ENCODE assay signal across 11 cellular contexts in the genomic region with DNA sequence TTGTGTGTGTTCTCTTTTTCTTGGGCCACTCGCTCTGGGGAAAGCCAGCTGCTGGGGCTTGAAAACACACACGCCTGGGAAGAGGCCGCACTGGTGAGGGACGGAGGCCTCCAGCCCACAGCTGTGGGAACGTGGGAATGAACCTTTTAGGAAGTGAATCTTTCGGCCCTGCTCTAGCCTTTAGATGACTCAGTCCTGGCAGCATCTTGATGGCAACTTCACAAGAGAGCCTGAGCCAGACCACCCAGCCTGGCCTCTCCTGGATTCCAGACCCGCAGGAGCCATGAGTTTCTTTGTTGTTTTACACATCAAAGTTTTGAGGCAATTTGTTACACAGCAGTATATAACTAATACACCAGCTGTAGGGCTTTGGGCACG. TPM values are rescaled to one million over a fixed set of nuclear protein-coding genes. Genes with fewer than 3 reads are reported as not detected.
A peak's percentile ranks its signal among the peaks of the same experiment; 100 is the strongest.
DNase-seq lines count a peak whose midpoint lies in the region; ATAC-seq and TF ChIP-seq lines count a peak whose summit lies in the region.
"Had no signal": no experiment of that assay in that cellular context is flagged by ENCODE, and none has a peak within 500 bp of the region (broad histone marks: within the 10 kb centered on the region; RNA-seq: fewer than 3 reads in every experiment).

No MANE protein-coding gene starts in this region.

- peaks cover 18% of the 10 kb centered on the region for H3K79me2 ChIP-seq in ACC112 (ENCODE audit: control insufficient read depth, insufficient read depth, low read length, unreplicated experiment)

- H3K4me1 ChIP-seq in ACC112 (ENCODE audit: control insufficient read depth, insufficient read depth, low read length, unreplicated experiment), result peaks cover 26% of the 10 kb centered on the region
- peaks cover 5 to 21% of the 10 kb centered on the region in 2 donors for H3K4me1 ChIP-seq in naive thymus-derived CD4-positive, alpha-beta T cell (ENCODE audit: control insufficient read depth in 2 of 2, insufficient read depth in 2 of 2, low read length in 2 of 2)

- H3K9me3 Mint-ChIP-seq in HFFc6, result peaks cover 5% of the 10 kb centered on the region; the same call in 1 of the 2 replicates
- peaks cover 0 to 4% (median 0%) of the 10 kb centered on the region in 11 donors for H3K9me3 Mint-ChIP-seq in naive thymus-derived CD4-positive, alpha-beta T cell

- POLR2A ChIA-PET in naive thymus-derived CD4-positive, alpha-beta T cell (lab: Charles Lee), result interaction anchor here (1.1 to 6.0 kb wide), 3 partner anchors 9 to 21 kb away, joined by 4 to 83 read pairs (median 33); partner anchors contain the start of genes AMDHD2 and ATP6V0C

- DNase-seq in HFFc6 (peak; percentile 76), choroid plexus epithelial cell (ENCODE audit: low read depth) (peak; percentile 76), SKM-1 treated with dmso at 0.1 percent for 144 hours (lab: John Stamatoyannopoulos, UW; ENCODE audit: unreplicated experiment) (no peak), DMS 273 (lab: John Stamatoyannopoulos, UW; ENCODE audit: unreplicated experiment) (no peak)
- DNase-seq in naive thymus-derived CD4-positive, alpha-beta T cell, result peak in 1 of 9 donors; percentile 6
- DNase-seq: glutamatergic neuron; NCI-H1105; stimulated activated naive CD4-positive, alpha-beta T cell treated with Interleukin-2 at 50 U/mL for 16 hours had no signal

- peak overlapping the region; percentile 91 for H3K27ac Mint-ChIP-seq in HFFc6
- H3K27ac Mint-ChIP-seq in naive thymus-derived CD4-positive, alpha-beta T cell, result no peak overlapping the region

- intact Hi-C loops in naive thymus-derived CD4-positive, alpha-beta T cell (cut with micrococcal nuclease), result loop anchor here in 1 of 2 donors (5.0 to 10.0 kb wide), 4 partner anchors 137 to 749 kb away; partner anchors contain the start of genes HCFC1R1, THOC6, TNFRSF12A and ZNF263

- H3K4me1 Mint-ChIP-seq in HFFc6 (ENCODE audit: low read depth), result peaks cover 60% of the 10 kb centered on the region
- H3K4me1 Mint-ChIP-seq in naive thymus-derived CD4-positive, alpha-beta T cell, result peaks cover 13 to 52% (median 43%) of the 10 kb centered on the region in 7 donors

- H3K4me3 Mint-ChIP-seq in HFFc6, result peak overlapping the region; percentile 66
- peak overlapping the region in 8 of 10 donors; percentile 27 to 88 (median 49) for H3K4me3 Mint-ChIP-seq in naive thymus-derived CD4-positive, alpha-beta T cell

- CTCF ChIA-PET in naive thymus-derived CD4-positive, alpha-beta T cell (lab: Charles Lee), result no interaction called here

- no peak for TF ChIP-seq CTCF in HFFc6 (IDR thresholded peaks at IDR 0.05)
- no peak for TF ChIP-seq CTCF in choroid plexus epithelial cell (conservative IDR thresholded peaks at IDR 0.05; ENCODE audit: low read depth, low read length)

- peaks cover 15% of the 10 kb centered on the region for H3K36me3 Mint-ChIP-seq in HFFc6 (ENCODE audit: low read depth)
- peaks cover 0 to under 1% (median 0%) of the 10 kb centered on the region in 5 donors for H3K36me3 Mint-ChIP-seq in naive thymus-derived CD4-positive, alpha-beta T cell

- no peaks in the 10 kb centered on the region for H3K36me3 ChIP-seq in ACC112 (ENCODE audit: insufficient read depth, low read length)
- no peaks in the 10 kb centered on the region for H3K36me3 ChIP-seq in naive thymus-derived CD4-positive, alpha-beta T cell (ENCODE audit: control insufficient read depth in 2 of 3, insufficient read depth in 3 of 3, low read length in 3 of 3)

- no peak overlapping the region for H2AFZ ChIP-seq in ACC112 (ENCODE audit: low read length, unreplicated experiment)

- no peaks in the 10 kb centered on the region for H3K27me3 ChIP-seq in ACC112 (ENCODE audit: insufficient read depth, low read length)
- H3K27me3 ChIP-seq in naive thymus-derived CD4-positive, alpha-beta T cell (ENCODE audit: control insufficient read depth in 2 of 2, insufficient read depth in 2 of 2, low read length in 2 of 2), result no peaks in the 10 kb centered on the region

- peaks cover 6% of the 10 kb centered on the region for H3K27me3 Mint-ChIP-seq in HFFc6 (ENCODE audit: insufficient read depth)
- no peaks in the 10 kb centered on the region for H3K27me3 Mint-ChIP-seq in naive thymus-derived CD4-positive, alpha-beta T cell

- ATAC-seq in naive thymus-derived CD4-positive, alpha-beta T cell, result no peak
- no peak for ATAC-seq in GM21390 (IDR thresholded peaks at IDR 0.05; ENCODE audit: unreplicated experiment)
- ATAC-seq in HG02798 (IDR thresholded peaks at IDR 0.05; ENCODE audit: poor library complexity, unreplicated experiment), result no peak

- H3K9me3 ChIP-seq in naive thymus-derived CD4-positive, alpha-beta T cell (ENCODE audit: control insufficient read depth in 2 of 3, low read length in 3 of 3), result no peaks in the 10 kb centered on the region

- H3K4me3 ChIP-seq in ACC112 (ENCODE audit: low read depth, low read length) (no peak overlapping the region), choroid plexus epithelial cell (ENCODE audit: low read depth, low read length) (no peak overlapping the region)
- H3K4me3 ChIP-seq in naive thymus-derived CD4-positive, alpha-beta T cell (ENCODE audit: low read length), result no peak overlapping the region

- peak overlapping the region; percentile 14 for H3K27ac ChIP-seq in ACC112 (ENCODE audit: low read depth, low read length)
- H3K27ac ChIP-seq in naive thymus-derived CD4-positive, alpha-beta T cell (ENCODE audit: low read depth, low read length), result no peak overlapping the region

RNA-seq across cellular contexts. Expression of gene PDPK1, which starts 2.2 kb away (rescaled TPM):
- total RNA-seq in HFFc6 (2021; fragmentation: NEBNext Ultra II Directional; extraction: Animal tissue kit (Norgen Biotek cat#: 25700)), result 10 to 100 TPM; 34.2 to 43.8 (median 37.0) TPM
- total RNA-seq in naive thymus-derived CD4-positive, alpha-beta T cell, result 10 to 100 TPM; 52.2 to 71.5 (median 58.3) TPM
- polyA plus RNA-seq in naive thymus-derived CD4-positive, alpha-beta T cell, result 10 to 100 TPM; 30.7 to 43.5 TPM

RNA-seq across cellular contexts. Expression of gene CEMP1, which starts 4.4 kb away (rescaled TPM):
- not detected for total RNA-seq in HFFc6 (2021; fragmentation: NEBNext Ultra II Directional; extraction: Animal tissue kit (Norgen Biotek cat#: 25700))
- total RNA-seq in naive thymus-derived CD4-positive, alpha-beta T cell, result 1 to 10 TPM in 3 of 5 experiments, not detected in 2; 1.4 to 3.3 (median 2.8) TPM
- 1 to 10 TPM; 3.7 to 7.3 TPM for polyA plus RNA-seq in naive thymus-derived CD4-positive, alpha-beta T cell

RNA-seq across cellular contexts. Expression of gene AMDHD2, which starts 15.5 kb away (rescaled TPM):
- 10 to 100 TPM; 15.6 to 19.3 (median 18.6) TPM for total RNA-seq in HFFc6 (2021; fragmentation: NEBNext Ultra II Directional; extraction: Animal tissue kit (Norgen Biotek cat#: 25700))
- 100 to 1,000 TPM in 4 of 5 experiments, 10 to 100 TPM in 1; 60.0 to 258 (median 112) TPM for total RNA-seq in naive thymus-derived CD4-positive, alpha-beta T cell
- polyA plus RNA-seq in naive thymus-derived CD4-positive, alpha-beta T cell, result 10 to 100 TPM; 15.0 to 22.5 TPM

RNA-seq across cellular contexts. Expression of gene ATP6V0C, which starts 21.9 kb away (rescaled TPM):
- 100 to 1,000 TPM; 303 to 341 (median 309) TPM for total RNA-seq in HFFc6 (2021; fragmentation: NEBNext Ultra II Directional; extraction: Animal tissue kit (Norgen Biotek cat#: 25700))
- 100 to 1,000 TPM in 4 of 5 experiments, 10 to 100 TPM in 1; 98.2 to 303 (median 113) TPM for total RNA-seq in naive thymus-derived CD4-positive, alpha-beta T cell
- polyA plus RNA-seq in naive thymus-derived CD4-positive, alpha-beta T cell, result 10 to 100 TPM; 76.5 to 96.9 TPM

Comparison
In these comparisons a context has a peak if more than half of its experiments do, and no peak if none do; other contexts are left out.
1. DNase-seq: peak in HFFc6 (single experiment) and choroid plexus epithelial cell (single experiment); none in SKM-1 treated with dmso at 0.1 percent for 144 hours (single experiment) and DMS 273 (single experiment).